ENCODE assay signal across 23 cellular contexts in genomic region chr1:207901041-207901653, GRCh38. TPM values are rescaled to one million over a fixed set of nuclear protein-coding genes. Genes with fewer than 3 reads are reported as not detected.
"Had no signal": no experiment of that assay in that cellular context is flagged by ENCODE, and none has a peak within 500 bp of the region (broad histone marks: within the 10 kb centered on the region; RNA-seq: fewer than 3 reads in every experiment).

No MANE protein-coding gene starts in this region.

- H3K9me3 ChIP-seq: breast epithelium, Peyer's patch, SJSA1 had no signal

- H3K36me3 Mint-ChIP-seq: activated naive CD4-positive, alpha-beta T cell treated with anti-CD3 and anti-CD28 coated beads, Interleukin-2, amount 10 ng/mL, durations not matched to agents 7 days and 5 days had no signal

- H3K27ac Mint-ChIP-seq: activated naive CD4-positive, alpha-beta T cell treated with anti-CD3 and anti-CD28 coated beads, Interleukin-2, amount 10 ng/mL, durations not matched to agents 7 days and 5 days; activated T-helper 2 cell treated with anti-CD3 and anti-CD28 coated beads, Interferon-gamma antibody, Interleukin-2, Interleukin-4, amounts not matched to agents 10 μg/mL and 5 μg/mL and 100 μg/mL, durations not matched to agents 14 hours and 24 hours and 36 hours had no signal

- H3K9me3 Mint-ChIP-seq: activated naive CD4-positive, alpha-beta T cell treated with anti-CD3 and anti-CD28 coated beads, Interleukin-2, amount 10 ng/mL, durations not matched to agents 7 days and 5 days; activated T-cell treated with anti-CD3 and anti-CD28 coated beads, Interleukin-2, amount 50 U/mL, for 72 hours; activated T-helper 2 cell treated with anti-CD3 and anti-CD28 coated beads, Interferon-gamma antibody, Interleukin-2, Interleukin-4, amounts not matched to agents 10 μg/mL and 5 μg/mL and 100 μg/mL, durations not matched to agents 14 hours and 24 hours and 36 hours; central memory CD8-positive, alpha-beta T cell had no signal

- H3K27me3 Mint-ChIP-seq: central memory CD8-positive, alpha-beta T cell had no signal

- H3K4me3 ChIP-seq: breast epithelium, Peyer's patch, SJSA1 had no signal

- DNase-seq: activated CD4-positive, alpha-beta T cell treated with anti-CD3 and anti-CD28 coated beads for 4 hours; activated gamma-delta T cell treated with Interleukin-2 at 50 U/mL for 16 hours; activated naive CD4-positive, alpha-beta T cell treated with anti-CD3 and anti-CD28 coated beads, Interleukin-2, amount 10 ng/mL, durations not matched to agents 7 days and 5 days; activated T-cell treated with anti-CD3 and anti-CD28 coated beads for 4 hours; activated T-cell treated with anti-CD3 and anti-CD28 coated beads, Interleukin-2, amount 50 U/mL, for 72 hours; aorta; MM.1S; NCI-H1105 treated with DMSO at 0.1 percent for 48 hours; NCI-H1436 treated with DMSO at 0.1 percent for 48 hours; NCI-H187; NCI-H2081; NCI-H510A treated with DMSO at 0.1 percent for 48 hours; Peyer's patch; SHP77; SW 1271 had no signal

- H3K4me1 ChIP-seq: breast epithelium, Peyer's patch had no signal

- H3K27me3 ChIP-seq: breast epithelium, Peyer's patch, SJSA1 had no signal

- H3K4me1 Mint-ChIP-seq: central memory CD8-positive, alpha-beta T cell had no signal

- H3K4me3 Mint-ChIP-seq: activated naive CD4-positive, alpha-beta T cell treated with anti-CD3 and anti-CD28 coated beads, Interleukin-2, amount 10 ng/mL, durations not matched to agents 7 days and 5 days; activated T-cell treated with anti-CD3 and anti-CD28 coated beads, Interleukin-2, amount 50 U/mL, for 72 hours; central memory CD8-positive, alpha-beta T cell had no signal

- H3K27ac ChIP-seq: Peyer's patch, RWPE1, SJSA1 had no signal

- H3K36me3 ChIP-seq: breast epithelium, Peyer's patch, SJSA1 had no signal

- ATAC-seq: activated CD4-positive, CD25-positive, alpha-beta regulatory T cell treated with anti-CD3 and anti-CD28 coated beads, Interleukin-2, amount 50 U/mL, for 24 hours; activated T-cell treated with anti-CD3 and anti-CD28 coated beads, Interleukin-2, amount 50 U/mL, for 72 hours; SK-N-SH treated with all-trans-retinoic acid at 6 μM for 48 hours had no signal

RNA-seq across cellular contexts. Expression of gene CD34, which starts 9.8 kb away (rescaled TPM):
- total RNA-seq: activated T-helper 2 cell treated with anti-CD3 and anti-CD28 coated beads, Interferon-gamma antibody, Interleukin-2, Interleukin-4, amounts not matched to agents 10 μg/mL and 5 μg/mL and 100 μg/mL, durations not matched to agents 14 hours and 24 hours and 36 hours; T-helper 1 cell treated with Interleukin-12 subunit alpha and Interleukin-12 subunit beta and Interleukin-4 antibody, amounts not matched to agents 30 ng/mL and 1 ng/mL, for 36 hours had no signal
